ENCODE assay signal across 9 cellular contexts in the genomic region with DNA sequence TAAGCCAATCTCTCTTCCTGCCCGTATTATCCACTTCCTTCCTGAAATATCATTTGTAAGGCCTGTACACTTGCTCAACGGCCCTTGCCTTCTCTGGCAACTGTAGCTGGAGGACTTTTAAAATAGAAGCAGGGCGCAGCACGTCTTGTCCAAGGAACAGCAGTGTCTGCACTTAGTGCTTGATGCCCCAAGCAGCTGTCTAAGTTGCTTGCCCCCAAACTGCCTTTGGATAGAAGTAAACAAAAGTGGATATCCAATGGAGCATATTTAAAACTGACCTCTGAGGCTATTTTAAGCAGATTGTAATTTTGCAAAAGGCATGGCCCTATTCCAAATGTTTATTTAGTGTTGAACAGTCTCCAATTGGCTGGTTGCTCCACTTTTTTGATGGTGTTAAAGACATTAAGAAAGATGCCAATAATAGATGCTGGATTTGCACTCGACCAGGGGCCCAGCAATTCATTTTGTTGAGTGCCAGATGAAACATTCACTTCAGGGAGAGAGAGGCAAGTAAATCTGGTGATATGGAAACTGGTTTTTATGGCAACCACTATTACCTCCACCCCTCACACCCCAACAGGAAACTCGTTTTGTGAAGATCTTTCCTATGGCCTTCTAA.
DNase-seq lines count a peak whose midpoint lies in the region; ATAC-seq and TF ChIP-seq lines count a peak whose summit lies in the region.
"Had no signal": no experiment of that assay in that cellular context is flagged by ENCODE, and none has a peak within 500 bp of the region (broad histone marks: within the 10 kb centered on the region; RNA-seq: fewer than 3 reads in every experiment).

No MANE protein-coding gene starts in this region.

- H2AFZ ChIP-seq in SK-N-SH (ENCODE audit: low read depth), result no peak overlapping the region

- H3K4me3 ChIP-seq in psoas muscle (no peak overlapping the region), SK-N-SH (ENCODE audit: low read depth in 2 of 2, low read length in 1 of 2) (no peak overlapping the region)

- intact Hi-C loops in Right ventricle myocardium superior (cut with DNase I) (loop anchor here (10.0 kb wide), 1 partner anchor 359 kb away; no protein-coding TSS in a partner anchor), psoas muscle (cut with DNase I) (loop anchor here (10.0 kb wide), 3 partner anchors 359 to 529 kb away; partner anchors contain the start of gene TBL1XR1 (in 1 of the 2))

- POLR2A ChIA-PET in SK-N-SH (lab: Yijun Ruan, JAX), result no interaction called here

- no peak overlapping the region for H3K4me2 ChIP-seq in SK-N-SH

- H3K9me3 ChIP-seq in psoas muscle (no peaks in the 10 kb centered on the region), SK-N-SH (no peaks in the 10 kb centered on the region)

- H3K4me1 ChIP-seq in psoas muscle (peaks cover 55% of the 10 kb centered on the region), SK-N-SH (ENCODE audit: control insufficient read depth in 1 of 2, insufficient read depth in 2 of 2, low read depth in 1 of 2, low read length in 1 of 2) (peaks cover 0 to 5% of the 10 kb centered on the region in 2 experiments; a peak in 2 of 4 replicates)

- peak; percentile 94 for ATAC-seq in Right ventricle myocardium superior (ENCODE audit: poor library complexity)
- ATAC-seq in psoas muscle, result peak; percentile 94 to 97 (median 96)
- no peak for ATAC-seq in HG03097 (IDR thresholded peaks at IDR 0.05; ENCODE audit: low FRiP score, unreplicated experiment)
- no peak for ATAC-seq in GM21390 (IDR thresholded peaks at IDR 0.05; ENCODE audit: unreplicated experiment)
- ATAC-seq: HCT116 had no signal

- no peaks in the 10 kb centered on the region for H3F3A ChIP-seq in SK-N-SH (replicated peaks; ENCODE audit: insufficient read depth)

- TF ChIP-seq CTCF in psoas muscle (IDR thresholded peaks at IDR 0.05) (no peak), progenitor cell of endocrine pancreas (IDR thresholded peaks at IDR 0.05; ENCODE audit: unreplicated experiment) (no peak), SK-N-SH (IDR thresholded peaks at IDR 0.05) (no peak)

- CTCF ChIA-PET in SK-N-SH (lab: Yijun Ruan, JAX), result no interaction called here

- no peaks in the 10 kb centered on the region for H3K79me2 ChIP-seq in SK-N-SH (ENCODE audit: insufficient read depth)

- H3K27ac ChIP-seq in psoas muscle (peak overlapping the region; percentile 82), SK-N-SH (ENCODE audit: low read depth in 2 of 2, low read length in 1 of 2) (no peak overlapping the region)

- peaks cover 5% of the 10 kb centered on the region for H3K27me3 Mint-ChIP-seq in progenitor cell of endocrine pancreas

- peaks cover 8% of the 10 kb centered on the region for H3K4me1 Mint-ChIP-seq in progenitor cell of endocrine pancreas (ENCODE audit: low read depth)

- H3K36me3 ChIP-seq in psoas muscle (ENCODE audit: insufficient read depth in 1 of 2, low read depth in 1 of 2) (no peaks in the 10 kb centered on the region), SK-N-SH (replicated peaks in 1 of 2; ENCODE audit: control insufficient read depth in 1 of 2, insufficient read depth in 2 of 2, low read length in 1 of 2) (no peaks in the 10 kb centered on the region)

- H3K9me2 ChIP-seq in SK-N-SH, result no peaks in the 10 kb centered on the region

- no peaks in the 10 kb centered on the region for H3K36me3 Mint-ChIP-seq in progenitor cell of endocrine pancreas (ENCODE audit: insufficient read depth)

- H3K27ac Mint-ChIP-seq in progenitor cell of endocrine pancreas, result no peak overlapping the region

- H4K20me1 ChIP-seq in SK-N-SH (ENCODE audit: insufficient read depth), result no peaks in the 10 kb centered on the region

- 0 to 2% (median 1%) methylated on average over 6 of the region's 6 CpGs for WGBS in psoas muscle, 3 donors
- WGBS in SK-N-SH (ENCODE audit: low lambda C conversion rate), result 86% methylated on average over 6 of the region's 6 CpGs

- no peak for TF ChIP-seq RAD21 in SK-N-SH (IDR thresholded peaks at IDR 0.05; ENCODE audit: low read length)

- H3K9ac ChIP-seq in SK-N-SH, result no peak overlapping the region

- TF ChIP-seq EP300 in SK-N-SH (IDR thresholded peaks at IDR 0.05; ENCODE audit: borderline replicate concordance in 1 of 2, low read depth in 1 of 2, low read length in 1 of 2), result no peak

- DNase-seq in GF-D8 (lab: John Stamatoyannopoulos, UW) (peak; percentile 2), NOMO-1 (lab: John Stamatoyannopoulos, UW; ENCODE audit: unreplicated experiment in 2 of 2) (peak; percentile 78 to 79), Right ventricle myocardium superior (peak; percentile 80), psoas muscle (peak; percentile 72 to 89), progenitor cell of endocrine pancreas (ENCODE audit: low spot score, unreplicated experiment) (no peak), SK-N-SH (no peak)

- H3K4me3 Mint-ChIP-seq in progenitor cell of endocrine pancreas (ENCODE audit: low read depth), result no peak overlapping the region

- H3K9me3 Mint-ChIP-seq in progenitor cell of endocrine pancreas (ENCODE audit: low read depth), result no peaks in the 10 kb centered on the region

- H3K27me3 ChIP-seq in psoas muscle (ENCODE audit: insufficient read depth in 3 of 3, low read length in 2 of 3) (no peaks in the 10 kb centered on the region), SK-N-SH (ENCODE audit: insufficient read depth) (no peaks in the 10 kb centered on the region)

TF ChIP-seq in SK-N-SH, 30 proteins besides CTCF, POLR2A, EP300 and RAD21:
- TF ChIP-seq, protein P1, sequence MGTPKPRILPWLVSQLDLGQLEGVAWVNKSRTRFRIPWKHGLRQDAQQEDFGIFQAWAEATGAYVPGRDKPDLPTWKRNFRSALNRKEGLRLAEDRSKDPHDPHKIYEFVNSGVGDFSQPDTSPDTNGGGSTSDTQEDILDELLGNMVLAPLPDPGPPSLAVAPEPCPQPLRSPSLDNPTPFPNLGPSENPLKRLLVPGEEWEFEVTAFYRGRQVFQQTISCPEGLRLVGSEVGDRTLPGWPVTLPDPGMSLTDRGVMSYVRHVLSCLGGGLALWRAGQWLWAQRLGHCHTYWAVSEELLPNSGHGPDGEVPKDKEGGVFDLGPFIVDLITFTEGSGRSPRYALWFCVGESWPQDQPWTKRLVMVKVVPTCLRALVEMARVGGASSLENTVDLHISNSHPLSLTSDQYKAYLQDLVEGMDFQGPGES (IDR thresholded peaks at IDR 0.05; ENCODE audit: low read depth, low read length), result no peak
- TF ChIP-seq YY1 (IDR thresholded peaks at IDR 0.05; ENCODE audit: low read depth) (no peak), POLR2AphosphoS5 (IDR thresholded peaks at IDR 0.05; ENCODE audit: low read depth, low read length) (no peak), JUND (IDR thresholded peaks at IDR 0.05) (no peak), MAX (IDR thresholded peaks at IDR 0.05; ENCODE audit: low read depth) (no peak), EZH2phosphoT487 (IDR thresholded peaks at IDR 0.05; ENCODE audit: borderline replicate concordance, low read depth) (no peak), CHD2 (IDR thresholded peaks at IDR 0.05; ENCODE audit: low read length, partially characterized antibody) (no peak), RFX5 (IDR thresholded peaks at IDR 0.05; ENCODE audit: low read length) (no peak), FOSL2 (IDR thresholded peaks at IDR 0.05; ENCODE audit: borderline replicate concordance, low read depth) (no peak), ELF1 (IDR thresholded peaks at IDR 0.05) (no peak), SIN3A (IDR thresholded peaks at IDR 0.05; ENCODE audit: borderline replicate concordance, low read depth, low read length) (no peak), GATA2 (CRISPR knock-in tag; IDR thresholded peaks at IDR 0.05) (no peak), MEF2A (IDR thresholded peaks at IDR 0.05; ENCODE audit: borderline replicate concordance, low read depth) (no peak)
- TF ChIP-seq, protein P2, sequence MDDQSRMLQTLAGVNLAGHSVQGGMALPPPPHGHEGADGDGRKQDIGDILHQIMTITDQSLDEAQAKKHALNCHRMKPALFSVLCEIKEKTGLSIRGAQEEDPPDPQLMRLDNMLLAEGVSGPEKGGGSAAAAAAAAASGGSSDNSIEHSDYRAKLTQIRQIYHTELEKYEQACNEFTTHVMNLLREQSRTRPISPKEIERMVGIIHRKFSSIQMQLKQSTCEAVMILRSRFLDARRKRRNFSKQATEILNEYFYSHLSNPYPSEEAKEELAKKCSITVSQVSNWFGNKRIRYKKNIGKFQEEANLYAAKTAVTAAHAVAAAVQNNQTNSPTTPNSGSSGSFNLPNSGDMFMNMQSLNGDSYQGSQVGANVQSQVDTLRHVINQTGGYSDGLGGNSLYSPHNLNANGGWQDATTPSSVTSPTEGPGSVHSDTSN (IDR thresholded peaks at IDR 0.05), result no peak

Comparison
In these comparisons a context has a peak if more than half of its experiments do, and no peak if none do; other contexts are left out.
1. DNase-seq: peak in GF-D8 (single experiment), NOMO-1 (2 of 2), Right ventricle myocardium superior (single experiment) and psoas muscle (2 of 2); none in progenitor cell of endocrine pancreas (single experiment) and SK-N-SH (single experiment).
2. ATAC-seq: peak in Right ventricle myocardium superior (single experiment) and psoas muscle (4 of 4); none in HG03097 (single experiment) and GM21390 (single experiment).